9 cellular contexts compared by ENCODE assay signal in genomic region chr1:11058595-11059165, GRCh38. TPM values are rescaled to one million over a fixed set of nuclear protein-coding genes. Genes with fewer than 3 reads are reported as not detected.
DNase-seq lines count a peak whose midpoint lies in the region; ATAC-seq and TF ChIP-seq lines count a peak whose summit lies in the region.
"Had no signal": no experiment of that assay in that cellular context is flagged by ENCODE, and none has a peak within 500 bp of the region (broad histone marks: within the 10 kb centered on the region; RNA-seq: fewer than 3 reads in every experiment).

No MANE protein-coding gene starts in this region.

- TF ChIP-seq RAD21 in liver (IDR thresholded peaks at IDR 0.05), result no peak

- no peak for ATAC-seq in heart right ventricle
- no peak for ATAC-seq in left ventricle myocardium superior

- intact Hi-C loops in heart right ventricle (cut with DNase I) (loop anchor here in 1 of 10 donors (10.0 kb wide), 1 partner anchor 666 kb away; no protein-coding TSS in a partner anchor), left ventricle myocardium superior (cut with micrococcal nuclease) (no loop called here)
- intact Hi-C loops in activated T-helper 1 cell treated with anti-CD3 and anti-CD28 coated beads, Interleukin-12 subunit alpha, Interleukin-12 subunit beta, Interleukin-2, Interleukin-4 antibody, amounts not matched to agents 30 ng/mL and 10 ng/mL and 1 ng/mL, durations not matched to agents 14 hours and 24 hours and 36 hours (cut with micrococcal nuclease), result no loop called here

- H3K27me3 Mint-ChIP-seq in activated T-helper 1 cell treated with anti-CD3 and anti-CD28 coated beads, Interleukin-12 subunit alpha, Interleukin-12 subunit beta, Interleukin-2, Interleukin-4 antibody, amounts not matched to agents 30 ng/mL and 10 ng/mL and 1 ng/mL, durations not matched to agents 14 hours and 24 hours and 36 hours (ENCODE audit: insufficient read depth), result no peaks in the 10 kb centered on the region

- no peak for DNase-seq in heart right ventricle
- no peak for DNase-seq in left ventricle myocardium superior
- DNase-seq in activated T-helper 1 cell treated with anti-CD3 and anti-CD28 coated beads, Interleukin-12 subunit alpha, Interleukin-12 subunit beta, Interleukin-2, Interleukin-4 antibody, amounts not matched to agents 30 ng/mL and 10 ng/mL and 1 ng/mL, durations not matched to agents 14 hours and 24 hours and 36 hours (ENCODE audit: low spot score), result no peak
- no peak for DNase-seq in kidney glomerular epithelial cell (lab: John Stamatoyannopoulos, UW)
- no peak for DNase-seq in superior temporal gyrus (ENCODE audit: extremely low spot score)
- DNase-seq in anterior cingulate cortex (lab: John Stamatoyannopoulos, UW), result no peak

- 59 to 63% methylated on average over 28 of the region's 28 CpGs for WGBS in heart right ventricle, 2 donors
- 63% methylated on average over 28 of the region's 28 CpGs for WGBS in liver
- 53% methylated on average over 28 of the region's 28 CpGs for WGBS in urinary bladder

- H3K27ac ChIP-seq in heart right ventricle (peak overlapping the region in 1 of 10 donors; percentile 74), liver (ENCODE audit: low read depth in 1 of 2, low read length in 2 of 2) (no peak overlapping the region), urinary bladder (ENCODE audit: low read depth) (no peak overlapping the region)
- H3K27ac ChIP-seq: epithelial cell of prostate had no signal

- H3K4me3 Mint-ChIP-seq in activated T-helper 1 cell treated with anti-CD3 and anti-CD28 coated beads, Interleukin-12 subunit alpha, Interleukin-12 subunit beta, Interleukin-2, Interleukin-4 antibody, amounts not matched to agents 30 ng/mL and 10 ng/mL and 1 ng/mL, durations not matched to agents 14 hours and 24 hours and 36 hours, result peak overlapping the region; percentile 95

- peaks cover 29% of the 10 kb centered on the region for H3K4me1 Mint-ChIP-seq in activated T-helper 1 cell treated with anti-CD3 and anti-CD28 coated beads, Interleukin-12 subunit alpha, Interleukin-12 subunit beta, Interleukin-2, Interleukin-4 antibody, amounts not matched to agents 30 ng/mL and 10 ng/mL and 1 ng/mL, durations not matched to agents 14 hours and 24 hours and 36 hours (ENCODE audit: low read depth)

- H3K9ac ChIP-seq in liver (ENCODE audit: low read depth in 1 of 2, low read length in 2 of 2), result peak overlapping the region; percentile 30 to 56

- peak overlapping the region; percentile 59 to 99 (median 95) for H3K4me3 ChIP-seq in heart right ventricle
- H3K4me3 ChIP-seq in liver (ENCODE audit: low read depth in 1 of 3, low read length in 3 of 3), result peak overlapping the region; percentile 62 to 96 (median 89)
- peak overlapping the region; percentile 66 for H3K4me3 ChIP-seq in urinary bladder (ENCODE audit: low read depth, low read length)

- peak overlapping the region; percentile 92 for H3K27ac Mint-ChIP-seq in activated T-helper 1 cell treated with anti-CD3 and anti-CD28 coated beads, Interleukin-12 subunit alpha, Interleukin-12 subunit beta, Interleukin-2, Interleukin-4 antibody, amounts not matched to agents 30 ng/mL and 10 ng/mL and 1 ng/mL, durations not matched to agents 14 hours and 24 hours and 36 hours

- H3K9me3 ChIP-seq in heart right ventricle, result no peaks in the 10 kb centered on the region
- no peaks in the 10 kb centered on the region for H3K9me3 ChIP-seq in liver (ENCODE audit: control insufficient read depth in 4 of 4, low read length in 3 of 4)

- peaks cover 8 to 32% (median 22%) of the 10 kb centered on the region in 9 donors for H3K4me1 ChIP-seq in heart right ventricle
- peaks cover 5 to 19% (median 12%) of the 10 kb centered on the region in 4 donors for H3K4me1 ChIP-seq in liver (ENCODE audit: control insufficient read depth in 4 of 4, insufficient read depth in 4 of 4, low read length in 3 of 4)
- peaks cover 3% of the 10 kb centered on the region for H3K4me1 ChIP-seq in urinary bladder (ENCODE audit: insufficient read depth)

- H3K9me3 Mint-ChIP-seq in activated T-helper 1 cell treated with anti-CD3 and anti-CD28 coated beads, Interleukin-12 subunit alpha, Interleukin-12 subunit beta, Interleukin-2, Interleukin-4 antibody, amounts not matched to agents 30 ng/mL and 10 ng/mL and 1 ng/mL, durations not matched to agents 14 hours and 24 hours and 36 hours, result no peaks in the 10 kb centered on the region

- H3K27me3 ChIP-seq in heart right ventricle (no peaks in the 10 kb centered on the region), liver (ENCODE audit: control insufficient read depth in 4 of 4, insufficient read depth in 4 of 4, low read length in 3 of 4) (no peaks in the 10 kb centered on the region)

- peaks cover 33% of the 10 kb centered on the region for H3K36me3 Mint-ChIP-seq in activated T-helper 1 cell treated with anti-CD3 and anti-CD28 coated beads, Interleukin-12 subunit alpha, Interleukin-12 subunit beta, Interleukin-2, Interleukin-4 antibody, amounts not matched to agents 30 ng/mL and 10 ng/mL and 1 ng/mL, durations not matched to agents 14 hours and 24 hours and 36 hours (ENCODE audit: low read depth)

- TF ChIP-seq CTCF in heart right ventricle (IDR thresholded peaks at IDR 0.05) (no peak), liver (IDR thresholded peaks at IDR 0.05; ENCODE audit: low read depth, low read length, missing input control) (no peak)

- H3K36me3 ChIP-seq in heart right ventricle (peaks cover 0 to 56% (median 13%) of the 10 kb centered on the region in 9 donors), liver (ENCODE audit: control insufficient read depth in 4 of 4, insufficient read depth in 3 of 4, low read depth in 1 of 4, low read length in 3 of 4) (peaks cover 0 to 19% (median 6%) of the 10 kb centered on the region in 4 donors), urinary bladder (ENCODE audit: insufficient read depth) (peaks cover 2% of the 10 kb centered on the region)

TF ChIP-seq in liver, 16 proteins besides CTCF, POLR2A, EP300 and RAD21:
- TF ChIP-seq ZBTB33 (IDR thresholded peaks at IDR 0.05), result no peak
- TF ChIP-seq MAX (IDR thresholded peaks at IDR 0.05), result no peak
- TF ChIP-seq ATF3 (IDR thresholded peaks at IDR 0.05), result no peak

RNA-seq across cellular contexts. Expression of gene SRM, which starts 1.1 kb away (rescaled TPM):
- total RNA-seq in heart right ventricle, result 10 to 100 TPM; 35.4 to 80.6 (median 49.8) TPM
- polyA plus RNA-seq in heart right ventricle, result 100 to 1,000 TPM in 1 of 2 donors, 10 to 100 TPM in 1; 88.4 to 158 TPM
- total RNA-seq in left ventricle myocardium superior, result 48.9 TPM
- total RNA-seq in activated T-helper 1 cell treated with anti-CD3 and anti-CD28 coated beads, Interleukin-12 subunit alpha, Interleukin-12 subunit beta, Interleukin-2, Interleukin-4 antibody, amounts not matched to agents 30 ng/mL and 10 ng/mL and 1 ng/mL, durations not matched to agents 14 hours and 24 hours and 36 hours, result 306 and 332 TPM in 2 replicates
- 10 to 100 TPM in 1 of 2 donors, 1 to 10 TPM in 1; 8.6 to 13.6 TPM for total RNA-seq in liver
- 10 to 100 TPM; 34.9 to 59.1 TPM for polyA plus RNA-seq in liver
- total RNA-seq in urinary bladder, result 9.0 TPM
- polyA plus RNA-seq in urinary bladder, result 83.2 TPM

RNA-seq across cellular contexts. Expression of gene MASP2, which starts 11.6 kb away (rescaled TPM):
- total RNA-seq in heart right ventricle (not detected), left ventricle myocardium superior (not detected), liver (100 to 1,000 TPM in 1 of 2 donors, 10 to 100 TPM in 1; 30.0 to 118 TPM), urinary bladder (not detected)
- polyA plus RNA-seq in heart right ventricle (under 1 TPM in 1 of 2 donors, not detected in 1; 0.01 TPM), liver (100 to 1,000 TPM; 307 to 530 TPM), urinary bladder (not detected)
- total RNA-seq in activated T-helper 1 cell treated with anti-CD3 and anti-CD28 coated beads, Interleukin-12 subunit alpha, Interleukin-12 subunit beta, Interleukin-2, Interleukin-4 antibody, amounts not matched to agents 30 ng/mL and 10 ng/mL and 1 ng/mL, durations not matched to agents 14 hours and 24 hours and 36 hours, result 0.15 and 0.57 TPM in 2 replicates

RNA-seq across cellular contexts. Expression of gene EXOSC10, which starts 41.0 kb away (rescaled TPM):
- total RNA-seq in heart right ventricle (10 to 100 TPM; 18.4 to 26.5 (median 21.4) TPM), left ventricle myocardium superior (20.4 TPM), liver (10 to 100 TPM; 26.3 to 29.2 TPM), urinary bladder (54.0 TPM)
- polyA plus RNA-seq in heart right ventricle (10 to 100 TPM; 20.3 to 34.7 TPM), liver (10 to 100 TPM; 11.3 to 15.6 TPM), urinary bladder (38.4 TPM)
- total RNA-seq in activated T-helper 1 cell treated with anti-CD3 and anti-CD28 coated beads, Interleukin-12 subunit alpha, Interleukin-12 subunit beta, Interleukin-2, Interleukin-4 antibody, amounts not matched to agents 30 ng/mL and 10 ng/mL and 1 ng/mL, durations not matched to agents 14 hours and 24 hours and 36 hours, result 93.5 and 103 TPM in 2 replicates

RNA-seq across cellular contexts. Expression of gene TARDBP, which starts 46.2 kb away (rescaled TPM):
- total RNA-seq in heart right ventricle (100 to 1,000 TPM in 6 of 10 donors, 10 to 100 TPM in 4; 77.4 to 138 (median 108) TPM), left ventricle myocardium superior (117 TPM), liver (10 to 100 TPM; 78.4 to 80.1 TPM), urinary bladder (108 TPM)
- polyA plus RNA-seq in heart right ventricle (10 to 100 TPM; 66.0 to 96.9 TPM), liver (10 to 100 TPM; 44.4 to 87.6 TPM), urinary bladder (144 TPM)
- total RNA-seq in activated T-helper 1 cell treated with anti-CD3 and anti-CD28 coated beads, Interleukin-12 subunit alpha, Interleukin-12 subunit beta, Interleukin-2, Interleukin-4 antibody, amounts not matched to agents 30 ng/mL and 10 ng/mL and 1 ng/mL, durations not matched to agents 14 hours and 24 hours and 36 hours, result 197 TPM in 2 replicates

Comparison
In these comparisons a context has a peak if more than half of its experiments do, and no peak if none do; other contexts are left out.
1. RNA of gene MASP2, which starts 11.6 kb away (total RNA-seq): 30.0 to 118 TPM in liver; 0.15 to 0.57 TPM in activated T-helper 1 cell treated with anti-CD3 and anti-CD28 coated beads, Interleukin-12 subunit alpha, Interleukin-12 subunit beta, Interleukin-2, Interleukin-4 antibody, amounts not matched to agents 30 ng/mL and 10 ng/mL and 1 ng/mL, durations not matched to agents 14 hours and 24 hours and 36 hours, not detected in heart right ventricle, not detected in left ventricle myocardium superior (single experiment) and not detected in urinary bladder (single experiment); every median in the first group is over 10 times any median in the second.
2. Peak in every context shown above with its lines, with median percentiles within 50 percentile points of each other: H3K4me3 ChIP-seq.